12 cellular contexts compared by ENCODE assay signal in the genomic region with DNA sequence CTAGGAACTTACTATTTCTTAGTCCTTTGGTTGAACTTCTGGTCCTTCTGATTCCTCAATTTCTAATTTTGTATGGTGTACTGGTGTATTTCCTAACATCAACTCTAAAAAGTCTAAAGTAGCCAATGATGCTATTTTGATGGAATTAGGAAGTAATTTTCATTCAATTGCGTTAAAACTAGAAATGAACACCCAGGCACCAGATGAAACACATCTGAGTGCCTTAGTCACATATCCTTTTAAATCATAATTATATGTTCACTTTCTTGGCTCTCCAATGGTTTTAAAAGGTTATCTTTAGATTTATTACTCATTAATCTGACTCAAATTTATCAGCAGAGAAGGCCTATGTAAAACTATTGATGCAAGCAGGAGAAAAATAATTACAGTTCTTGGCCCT.
DNase-seq lines count a peak whose midpoint lies in the region; ATAC-seq and TF ChIP-seq lines count a peak whose summit lies in the region.
"Had no signal": no experiment of that assay in that cellular context is flagged by ENCODE, and none has a peak within 500 bp of the region (broad histone marks: within the 10 kb centered on the region; RNA-seq: fewer than 3 reads in every experiment).

No MANE protein-coding gene starts in this region.

- H3K27me3 Mint-ChIP-seq in CD4-positive, alpha-beta memory T cell: peaks cover 0 to 5% of the 10 kb centered on the region in 2 donors

- intact Hi-C loops in ascending aorta (cut with DNase I) (loop anchor here (2.0 to 10.0 kb wide), 3 partner anchors 32 to 256 kb away; partner anchors contain the start of gene RNF138), aorta (cut with DNase I) (loop anchor here (2.0 to 10.0 kb wide), 3 partner anchors 66 to 1874 kb away; partner anchors contain the start of genes NOL4 (in 1 of the 2) and RNF138 (in 1 of the 2))
- intact Hi-C loops in CD4-positive, alpha-beta memory T cell (cut with micrococcal nuclease): no loop called here

- H3K36me3 ChIP-seq in ascending aorta (no peaks in the 10 kb centered on the region), aorta (ENCODE audit: control insufficient read depth in 1 of 2, insufficient read depth in 2 of 2, low read length in 1 of 2) (no peaks in the 10 kb centered on the region)
- H3K36me3 ChIP-seq in CD4-positive, alpha-beta memory T cell (ENCODE audit: insufficient read depth, low read length): no peaks in the 10 kb centered on the region

- H3K27me3 ChIP-seq in ascending aorta (no peaks in the 10 kb centered on the region), aorta (ENCODE audit: control insufficient read depth in 1 of 2, insufficient read depth in 2 of 2, low read length in 1 of 2) (no peaks in the 10 kb centered on the region)
- H3K27me3 ChIP-seq in CD4-positive, alpha-beta memory T cell (ENCODE audit: insufficient read depth, low read length): no peaks in the 10 kb centered on the region

- H3K9me3 ChIP-seq in ascending aorta: no peaks in the 10 kb centered on the region
- no peaks in the 10 kb centered on the region for H3K9me3 ChIP-seq in aorta (ENCODE audit: control insufficient read depth, low read length)
- H3K9me3 ChIP-seq in CD4-positive, alpha-beta memory T cell (ENCODE audit: control insufficient read depth in 1 of 2, low read length in 2 of 2): no peaks in the 10 kb centered on the region

- H3K4me1 Mint-ChIP-seq in CD4-positive, alpha-beta memory T cell: no peaks in the 10 kb centered on the region
- H3K4me1 Mint-ChIP-seq: activated CD4-positive, alpha-beta T cell treated with anti-CD3 and anti-CD28 coated beads, Interleukin-2, amount 10 ng/mL, durations not matched to agents 24 days and 14 days; natural killer cell had no signal

- H3K4me3 ChIP-seq in ascending aorta: no peak overlapping the region
- no peak overlapping the region for H3K4me3 ChIP-seq in fibroblast of pulmonary artery (replicated peaks; ENCODE audit: low read depth, low read length)
- H3K4me3 ChIP-seq in aorta (ENCODE audit: low read length in 2 of 2): no peak overlapping the region
- no peak overlapping the region for H3K4me3 ChIP-seq in CD4-positive, alpha-beta memory T cell (ENCODE audit: low read length in 2 of 2)

- H3K27ac ChIP-seq in ascending aorta: peak overlapping the region; percentile 78 to 85
- H3K27ac ChIP-seq in aorta (ENCODE audit: low read depth in 1 of 2, low read length in 2 of 2): no peak overlapping the region
- H3K27ac ChIP-seq in CD4-positive, alpha-beta memory T cell (ENCODE audit: low read depth, low read length): no peak overlapping the region

- no peak overlapping the region for H3K4me3 Mint-ChIP-seq in CD4-positive, alpha-beta memory T cell
- H3K4me3 Mint-ChIP-seq: activated CD4-positive, alpha-beta T cell treated with anti-CD3 and anti-CD28 coated beads, Interleukin-2, amount 10 ng/mL, durations not matched to agents 24 days and 14 days; activated T-helper 1 cell treated with anti-CD3 and anti-CD28 coated beads, Interleukin-12 subunit alpha, Interleukin-12 subunit beta, Interleukin-2, Interleukin-4 antibody, amounts not matched to agents 30 ng/mL and 10 ng/mL and 1 ng/mL, durations not matched to agents 14 hours and 24 hours and 36 hours; natural killer cell had no signal

- POLR2A ChIA-PET in CD4-positive, alpha-beta memory T cell (lab: Charles Lee; ENCODE audit: partially characterized antibody): no interaction called here

- ATAC-seq in aorta (ENCODE audit: low FRiP score) (peak; percentile 68), HG03108 (IDR thresholded peaks at IDR 0.05; ENCODE audit: unreplicated experiment) (no peak)
- ATAC-seq: natural killer cell, PC-3 had no signal

- 0% methylated on average over 1 of the region's 1 CpG for WGBS in aorta, 2 donors

- CTCF ChIA-PET in CD4-positive, alpha-beta memory T cell (lab: Charles Lee; ENCODE audit: partially characterized antibody): no interaction called here

- no peak overlapping the region for H3K27ac Mint-ChIP-seq in CD4-positive, alpha-beta memory T cell
- H3K27ac Mint-ChIP-seq: activated CD4-positive, alpha-beta T cell treated with anti-CD3 and anti-CD28 coated beads, Interleukin-2, amount 10 ng/mL, durations not matched to agents 24 days and 14 days; activated T-helper 1 cell treated with anti-CD3 and anti-CD28 coated beads, Interleukin-12 subunit alpha, Interleukin-12 subunit beta, Interleukin-2, Interleukin-4 antibody, amounts not matched to agents 30 ng/mL and 10 ng/mL and 1 ng/mL, durations not matched to agents 14 hours and 24 hours and 36 hours; natural killer cell had no signal

- no peaks in the 10 kb centered on the region for H3K36me3 Mint-ChIP-seq in CD4-positive, alpha-beta memory T cell
- H3K36me3 Mint-ChIP-seq: natural killer cell had no signal

- no peak for DNase-seq in ascending aorta (ENCODE audit: low spot score in 2 of 2)
- DNase-seq in fibroblast of pulmonary artery (ENCODE audit: low read depth): peak; percentile 41
- peak; percentile 17 for DNase-seq in myocyte (ENCODE audit: low read depth)
- DNase-seq in aorta: no peak
- DNase-seq in central memory CD4-positive, alpha-beta T cell: no peak
- no peak for DNase-seq in CD4-positive, alpha-beta memory T cell
- DNase-seq: activated CD4-positive, alpha-beta T cell treated with anti-CD3 and anti-CD28 coated beads, Interleukin-2, amount 10 ng/mL, durations not matched to agents 24 days and 14 days; natural killer cell; PC-3; T-helper 1 cell had no signal

- no peak for TF ChIP-seq CTCF in ascending aorta (IDR thresholded peaks at IDR 0.05)
- TF ChIP-seq CTCF in fibroblast of pulmonary artery (IDR thresholded peaks at IDR 0.05; ENCODE audit: low read length, missing control alignments): no peak

- H3K4me1 ChIP-seq in ascending aorta: peaks cover 0 to 51% of the 10 kb centered on the region in 2 donors
- peaks cover 2% of the 10 kb centered on the region in 2 donors for H3K4me1 ChIP-seq in aorta (ENCODE audit: control insufficient read depth in 1 of 2, insufficient read depth in 2 of 2, low read length in 2 of 2)
- H3K4me1 ChIP-seq in CD4-positive, alpha-beta memory T cell (ENCODE audit: insufficient read depth, low read length): no peaks in the 10 kb centered on the region

- H3K9me3 Mint-ChIP-seq in CD4-positive, alpha-beta memory T cell: no peaks in the 10 kb centered on the region
- H3K9me3 Mint-ChIP-seq: activated CD4-positive, alpha-beta T cell treated with anti-CD3 and anti-CD28 coated beads, Interleukin-2, amount 10 ng/mL, durations not matched to agents 24 days and 14 days; activated T-helper 1 cell treated with anti-CD3 and anti-CD28 coated beads, Interleukin-12 subunit alpha, Interleukin-12 subunit beta, Interleukin-2, Interleukin-4 antibody, amounts not matched to agents 30 ng/mL and 10 ng/mL and 1 ng/mL, durations not matched to agents 14 hours and 24 hours and 36 hours; natural killer cell had no signal

Comparison
In these comparisons a context has a peak if more than half of its experiments do, and no peak if none do; other contexts are left out.
1. DNase-seq: peak in fibroblast of pulmonary artery (single experiment) and myocyte (single experiment); none in ascending aorta (0 of 2), aorta (0 of 2), central memory CD4-positive, alpha-beta T cell (single experiment) and CD4-positive, alpha-beta memory T cell (0 of 5).
2. H3K27ac ChIP-seq: peak in ascending aorta (2 of 2); none in aorta (0 of 2) and CD4-positive, alpha-beta memory T cell (single experiment).